8 cellular contexts compared by ENCODE assay signal in the genomic region with DNA sequence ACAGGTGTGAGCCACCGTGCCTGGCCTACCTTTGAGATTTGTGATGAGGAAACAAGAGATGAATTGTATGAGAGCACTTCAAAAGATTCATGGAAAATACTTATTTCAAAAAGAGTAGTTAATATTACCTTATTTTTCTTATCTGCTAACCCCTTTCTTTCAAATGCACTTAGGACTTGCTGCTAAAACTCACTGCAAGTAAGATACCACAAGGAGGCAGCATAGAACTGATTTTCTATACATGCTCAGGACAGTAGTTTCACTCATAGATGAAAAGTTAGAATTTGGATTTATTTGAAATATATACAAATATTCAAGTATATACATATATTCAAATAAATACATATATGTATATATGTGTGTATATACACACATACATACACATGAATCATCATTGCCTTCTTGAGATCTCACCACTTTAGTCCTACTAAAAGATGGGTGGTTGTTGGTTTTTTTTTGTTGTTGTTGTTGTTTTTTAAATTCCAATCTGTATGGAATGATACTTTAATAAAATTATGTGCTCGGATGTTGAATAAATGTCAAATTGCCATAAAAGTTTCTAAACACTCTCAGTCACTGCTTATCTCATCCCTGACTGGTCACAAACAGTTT. TPM values are rescaled to one million over a fixed set of nuclear protein-coding genes. Genes with fewer than 3 reads are reported as not detected.
DNase-seq lines count a peak whose midpoint lies in the region; ATAC-seq and TF ChIP-seq lines count a peak whose summit lies in the region.

No MANE protein-coding gene starts in this region.

- no peaks in the 10 kb centered on the region for H3K9me3 Mint-ChIP-seq in effector memory CD8-positive, alpha-beta T cell
- no peaks in the 10 kb centered on the region for H3K9me3 Mint-ChIP-seq in neural crest cell

- TF ChIP-seq CTCF in C4-2B (conservative IDR thresholded peaks at IDR 0.05), result peak; percentile 81
- TF ChIP-seq CTCF in GM13977 (IDR thresholded peaks at IDR 0.05; ENCODE audit: extremely low read depth, insufficient read depth, missing control alignments), result peak; percentile 62
- peak in 5 of 6 experiments; percentile 57 to 63 (median 61) for TF ChIP-seq CTCF in Peyer's patch (IDR thresholded peaks at IDR 0.05)
- peak; percentile 72 for TF ChIP-seq CTCF in neural crest cell (conservative IDR thresholded peaks at IDR 0.05)

- DNase-seq in GM13977 (ENCODE audit: low spot score) (peak; percentile 49), Peyer's patch (no peak), neural crest cell (ENCODE audit: low read depth, low spot score) (no peak)
- no peak for DNase-seq in effector memory CD8-positive, alpha-beta T cell

- H3K4me3 Mint-ChIP-seq in effector memory CD8-positive, alpha-beta T cell, result peak overlapping the region; percentile 90 to 92
- peak overlapping the region; percentile 86 for H3K4me3 Mint-ChIP-seq in neural crest cell

- H3K27me3 Mint-ChIP-seq in effector memory CD8-positive, alpha-beta T cell, result no peaks in the 10 kb centered on the region
- H3K27me3 Mint-ChIP-seq in neural crest cell (ENCODE audit: low read depth), result no peaks in the 10 kb centered on the region

- no peak for TF ChIP-seq POLR2A in Peyer's patch (IDR thresholded peaks at IDR 0.05)

- no peak overlapping the region for H3K4me3 ChIP-seq in Peyer's patch

- in situ Hi-C loops in GM13977 (cut with MboI; ENCODE audit: low pct_unique_long_range_greater_than_20kb, low sequenced_read_pairs, unreplicated experiment), result no loop called here

- no peak overlapping the region for H3K27ac ChIP-seq in C4-2B
- no peak overlapping the region for H3K27ac ChIP-seq in Peyer's patch

- peaks cover 0 to 45% (median 0%) of the 10 kb centered on the region in 3 donors for H3K36me3 ChIP-seq in Peyer's patch

- H3K4me1 Mint-ChIP-seq in effector memory CD8-positive, alpha-beta T cell (ENCODE audit: low read depth in 2 of 2), result peaks cover 28 to 45% of the 10 kb centered on the region in 2 donors
- H3K4me1 Mint-ChIP-seq in neural crest cell, result peaks cover 15% of the 10 kb centered on the region

- H3K27me3 ChIP-seq in Peyer's patch, result no peaks in the 10 kb centered on the region

- no peak for ATAC-seq in effector memory CD8-positive, alpha-beta T cell (replicated peaks)
- no peak for ATAC-seq in GM19463 (IDR thresholded peaks at IDR 0.05; ENCODE audit: unreplicated experiment)
- ATAC-seq in GM21717 (IDR thresholded peaks at IDR 0.05; ENCODE audit: unreplicated experiment), result no peak
- ATAC-seq in HG03097 (IDR thresholded peaks at IDR 0.05; ENCODE audit: low FRiP score, unreplicated experiment), result no peak

- H3K9me3 ChIP-seq in Peyer's patch, result no peaks in the 10 kb centered on the region

- H3K36me3 Mint-ChIP-seq in effector memory CD8-positive, alpha-beta T cell (ENCODE audit: insufficient read depth), result peaks cover 62% of the 10 kb centered on the region
- H3K36me3 Mint-ChIP-seq in neural crest cell (ENCODE audit: low read depth), result peaks cover 4% of the 10 kb centered on the region

- H3K27ac Mint-ChIP-seq in effector memory CD8-positive, alpha-beta T cell, result peak overlapping the region; percentile 28 to 71
- H3K27ac Mint-ChIP-seq in neural crest cell (ENCODE audit: unreplicated experiment), result no peak overlapping the region

- H3K4me1 ChIP-seq in Peyer's patch, result peaks cover 0 to 12% (median 3%) of the 10 kb centered on the region in 4 donors

RNA-seq across cellular contexts. Expression of a gene that starts 2.4 kb away (rescaled TPM):
- total RNA-seq in Peyer's patch (10 to 100 TPM; 73.0 to 95.1 (median 83.5) TPM), neural crest cell (29.5 and 31.4 TPM in 2 replicates)

RNA-seq across cellular contexts. Expression of a gene that starts 33.2 kb away (rescaled TPM):
- total RNA-seq in Peyer's patch (not detected), neural crest cell (not detected in 2 replicates)

RNA-seq across cellular contexts. Expression of a gene that starts 54.3 kb away (rescaled TPM):
- total RNA-seq in Peyer's patch, result 10 to 100 TPM; 43.3 to 87.5 (median 57.0) TPM
- 15.3 and 15.8 TPM in 2 replicates for total RNA-seq in neural crest cell
